ENCODE assay signal across 8 cellular contexts in the genomic region with DNA sequence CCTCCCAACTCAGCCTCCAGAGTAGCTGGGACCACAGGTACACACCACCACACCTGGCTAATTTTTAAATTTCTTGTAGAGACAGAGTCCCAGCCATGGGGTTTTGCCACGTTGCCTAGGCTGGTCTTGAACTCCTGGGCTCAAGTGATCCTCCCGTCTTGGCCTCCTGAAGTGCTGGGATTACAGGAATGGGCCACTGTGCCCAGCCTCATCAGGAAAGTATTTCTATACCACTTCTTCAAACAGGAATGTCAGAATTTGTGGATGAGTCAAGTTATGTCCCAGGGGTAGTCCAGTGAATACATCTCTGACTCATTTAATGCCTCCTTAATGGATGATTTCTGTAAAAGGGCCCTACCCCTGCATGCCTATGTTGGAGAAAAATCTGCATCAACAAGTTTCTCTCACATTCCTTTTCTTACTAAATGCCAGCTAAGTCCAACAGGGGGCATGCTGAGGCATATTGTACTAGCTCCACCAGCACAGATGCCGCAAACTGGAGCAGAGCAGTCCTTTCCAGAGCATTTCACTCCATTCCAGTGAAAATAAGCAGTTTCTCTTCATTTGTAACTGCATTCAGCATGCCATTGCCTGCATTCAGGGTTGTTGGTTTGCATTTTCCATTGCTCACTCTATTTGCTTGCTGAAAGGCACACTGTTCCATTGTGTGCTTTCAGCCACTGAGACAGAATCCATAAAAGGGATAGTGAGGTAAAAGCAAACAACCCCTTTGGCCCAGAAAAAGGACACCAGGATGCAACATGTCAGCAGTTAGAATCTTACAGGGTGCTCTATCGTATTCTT. TPM values are rescaled to one million over a fixed set of nuclear protein-coding genes. Genes with fewer than 3 reads are reported as not detected.
DNase-seq lines count a peak whose midpoint lies in the region; ATAC-seq, FAIRE-seq and TF ChIP-seq lines count a peak whose summit lies in the region.

No MANE protein-coding gene starts in this region.

- peaks cover 6% of the 10 kb centered on the region for H3K4me1 ChIP-seq in ovary (ENCODE audit: insufficient read depth)

- intact Hi-C loops in ovary (cut with DNase I) = loop anchor here in 2 of 4 donors (5.0 to 10.0 kb wide), 2 partner anchors 84 to 86 kb away; no protein-coding TSS in a partner anchor

- H3K9me3 ChIP-seq in ovary = no peaks in the 10 kb centered on the region

- no peak overlapping the region for H3K27ac ChIP-seq in ovary

- TF ChIP-seq EP300 in ovary (IDR thresholded peaks at IDR 0.05) = no peak

- peak; percentile 24 to 53 (median 50) for TF ChIP-seq CTCF in ovary (IDR thresholded peaks at IDR 0.05)

- TF ChIP-seq POLR2A in ovary (IDR thresholded peaks at IDR 0.05) (no peak), GM12892 (IDR thresholded peaks at IDR 0.05; ENCODE audit: low read depth, low read length) (no peak)

- peak; percentile 66 for ATAC-seq in activated T-helper 17 cell treated with anti-CD3 and anti-CD28 coated beads, Interleukin-2, amount 50 U/mL, for 72 hours (replicated peaks)
- ATAC-seq in GM19455 (IDR thresholded peaks at IDR 0.05; ENCODE audit: unreplicated experiment) = no peak

- 44 to 47% (median 46%) methylated on average over 4 of the region's 4 CpGs for WGBS in ovary, 3 donors

- FAIRE-seq in GM12892 (lab: Jason Lieb, UNC) = no peak

- no peak overlapping the region for H3K27ac Mint-ChIP-seq in activated T-helper 17 cell treated with anti-CD3 and anti-CD28 coated beads, Interleukin-2, amount 50 U/mL, for 72 hours

- no peaks in the 10 kb centered on the region for H3K4me1 Mint-ChIP-seq in activated T-helper 17 cell treated with anti-CD3 and anti-CD28 coated beads, Interleukin-2, amount 50 U/mL, for 72 hours

- no peaks in the 10 kb centered on the region for H3K36me3 Mint-ChIP-seq in activated T-helper 17 cell treated with anti-CD3 and anti-CD28 coated beads, Interleukin-2, amount 50 U/mL, for 72 hours (ENCODE audit: low read depth)

- DNase-seq in AG08396 (ENCODE audit: low spot score) (peak; percentile 75), GM04504 (ENCODE audit: low read depth) (peak; percentile 95), NCI-H2171 (lab: John Stamatoyannopoulos, UW) (peak; percentile 31), globus pallidus (ENCODE audit: low spot score) (peak; percentile 82), ovary (peak in 1 of 5 donors; percentile 52), GM12892 (ENCODE audit: insufficient read length) (no peak)

- no peaks in the 10 kb centered on the region for H3K9me3 Mint-ChIP-seq in activated T-helper 17 cell treated with anti-CD3 and anti-CD28 coated beads, Interleukin-2, amount 50 U/mL, for 72 hours

- no peaks in the 10 kb centered on the region for H3K36me3 ChIP-seq in ovary

- peaks cover 8% of the 10 kb centered on the region for H3K27me3 Mint-ChIP-seq in activated T-helper 17 cell treated with anti-CD3 and anti-CD28 coated beads, Interleukin-2, amount 50 U/mL, for 72 hours

- no peak overlapping the region for H3K4me3 ChIP-seq in ovary

- no peak overlapping the region for H3K4me3 Mint-ChIP-seq in activated T-helper 17 cell treated with anti-CD3 and anti-CD28 coated beads, Interleukin-2, amount 50 U/mL, for 72 hours

- H3K27me3 ChIP-seq in ovary = no peaks in the 10 kb centered on the region

RNA-seq across cellular contexts. Expression of a gene that starts 5.3 kb away (rescaled TPM):
- total RNA-seq in activated T-helper 17 cell treated with anti-CD3 and anti-CD28 coated beads, Interleukin-2, amount 50 U/mL, for 72 hours = 1 to 10 TPM; 2.5 to 6.1 TPM
- total RNA-seq in ovary = 100 to 1,000 TPM; 122 to 407 (median 281) TPM
- 100 to 1,000 TPM; 226 to 253 TPM for polyA plus RNA-seq in ovary
- polyA plus RNA-seq in GM12892 (2012; ENCODE audit: missing spikeins) = 1.9 TPM

RNA-seq across cellular contexts. Expression of a gene that starts 30.3 kb away (rescaled TPM):
- total RNA-seq in activated T-helper 17 cell treated with anti-CD3 and anti-CD28 coated beads, Interleukin-2, amount 50 U/mL, for 72 hours = 10 to 100 TPM; 14.6 to 44.3 TPM
- 10 to 100 TPM; 47.6 to 94.1 (median 74.1) TPM for total RNA-seq in ovary
- polyA plus RNA-seq in ovary = 100 to 1,000 TPM in 1 of 2 donors, 10 to 100 TPM in 1; 36.3 to 118 TPM
- 25.0 TPM for polyA plus RNA-seq in GM12892 (2012; ENCODE audit: missing spikeins)

RNA-seq across cellular contexts. Expression of a gene that starts 40.1 kb away (rescaled TPM):
- 100 to 1,000 TPM; 179 to 429 TPM for total RNA-seq in activated T-helper 17 cell treated with anti-CD3 and anti-CD28 coated beads, Interleukin-2, amount 50 U/mL, for 72 hours
- total RNA-seq in ovary = 100 to 1,000 TPM; 118 to 301 (median 207) TPM
- polyA plus RNA-seq in ovary = 100 to 1,000 TPM in 1 of 2 donors, 10 to 100 TPM in 1; 58.3 to 129 TPM
- 66.7 TPM for polyA plus RNA-seq in GM12892 (2012; ENCODE audit: missing spikeins)

Comparison
In these comparisons a context has a peak if more than half of its experiments do, and no peak if none do; other contexts are left out.
1. RNA of a gene that starts 5.3 kb away (total RNA-seq): 122 to 407 TPM in ovary; 2.5 to 6.1 TPM in activated T-helper 17 cell treated with anti-CD3 and anti-CD28 coated beads, Interleukin-2, amount 50 U/mL, for 72 hours; every median in the first group is over 10 times any median in the second.